2 cellular contexts compared by ENCODE assay signal in genomic region chr20:63377256-63378114, GRCh38.
TF ChIP-seq lines count a peak whose summit lies in the region.

No MANE protein-coding gene starts in this region.

TF ChIP-seq in HepG2, 621 proteins besides CTCF, POLR2A, EP300 and RAD21 (continues in another document):
- TF ChIP-seq ESRRA (CRISPR knock-in tag; IDR thresholded peaks at IDR 0.05; ENCODE audit: low read depth) (no peak), JUN (CRISPR knock-in tag; IDR thresholded peaks at IDR 0.05) (no peak), ATF5 (CRISPR knock-in tag; IDR thresholded peaks at IDR 0.05; ENCODE audit: low read depth) (no peak), MTERF4 (CRISPR knock-in tag; IDR thresholded peaks at IDR 0.05) (no peak), ZNF619 (CRISPR knock-in tag; IDR thresholded peaks at IDR 0.05) (no peak), DZIP1 (CRISPR knock-in tag; IDR thresholded peaks at IDR 0.05) (no peak), MTA1 (CRISPR knock-in tag; IDR thresholded peaks at IDR 0.05; ENCODE audit: borderline replicate concordance) (peak; percentile 42; the same call in 1 of the 2 replicates), YEATS4 (CRISPR knock-in tag; IDR thresholded peaks at IDR 0.05; ENCODE audit: borderline replicate concordance) (no peak), RAD51 (IDR thresholded peaks at IDR 0.05; ENCODE audit: borderline replicate concordance) (no peak), ZNF12 (CRISPR knock-in tag; IDR thresholded peaks at IDR 0.05) (no peak), IKZF5 (CRISPR knock-in tag; IDR thresholded peaks at IDR 0.05) (no peak), ATF2 (CRISPR knock-in tag; IDR thresholded peaks at IDR 0.05) (0 out of 2 replicates have a peak, but pooled peaks have one; percentile 36), ZNF530 (CRISPR knock-in tag; IDR thresholded peaks at IDR 0.05; ENCODE audit: low read depth) (no peak)

TF ChIP-seq in SK-N-SH, 30 proteins besides CTCF, POLR2A, EP300 and RAD21:
- TF ChIP-seq MAX (IDR thresholded peaks at IDR 0.05; ENCODE audit: low read depth) (no peak), TCF12 (IDR thresholded peaks at IDR 0.05) (no peak), EZH2phosphoT487 (IDR thresholded peaks at IDR 0.05; ENCODE audit: borderline replicate concordance, low read depth) (no peak), NRF1 (IDR thresholded peaks at IDR 0.05; ENCODE audit: low read depth, low read length) (no peak), TEAD4 (IDR thresholded peaks at IDR 0.05; ENCODE audit: borderline replicate concordance, insufficient read depth) (no peak), SIN3A (IDR thresholded peaks at IDR 0.05; ENCODE audit: borderline replicate concordance, low read depth, low read length) (no peak), RCOR1 (IDR thresholded peaks at IDR 0.05; ENCODE audit: low read length) (no peak)
